ENCODE assay signal across 26 cellular contexts in the genomic region with DNA sequence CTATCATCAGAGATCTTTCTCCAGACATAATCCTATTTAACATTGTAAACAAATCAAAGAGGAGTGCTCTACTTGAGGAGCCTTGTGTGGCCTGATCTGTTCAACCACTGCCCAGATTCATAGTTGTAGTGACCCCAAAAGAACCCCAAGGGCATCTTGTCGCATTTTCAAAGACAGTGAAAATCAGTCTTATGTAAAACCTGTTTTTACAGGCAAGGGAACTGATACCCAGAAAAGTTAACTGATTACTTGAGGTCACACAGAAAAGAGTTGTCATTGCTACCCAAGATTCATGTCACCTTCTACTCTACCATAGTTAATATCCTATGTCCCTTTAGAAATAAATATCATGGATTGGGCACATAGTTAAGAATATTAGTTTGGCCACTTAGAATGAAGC. TPM values are rescaled to one million over a fixed set of nuclear protein-coding genes. Genes with fewer than 3 reads are reported as not detected.
"Had no signal": no experiment of that assay in that cellular context is flagged by ENCODE, and none has a peak within 500 bp of the region (broad histone marks: within the 10 kb centered on the region; RNA-seq: fewer than 3 reads in every experiment).

No MANE protein-coding gene starts in this region.

- H3K9me3 ChIP-seq: adrenal gland, breast epithelium, colonic mucosa had no signal

- ATAC-seq: activated CD4-positive, CD25-positive, alpha-beta regulatory T cell treated with anti-CD3 and anti-CD28 coated beads, Interleukin-2, amount 50 U/mL, for 24 hours; activated CD8-positive, alpha-beta T cell treated with anti-CD3 and anti-CD28 coated beads for 36 hours; PC-3 had no signal

- H3K4me1 ChIP-seq: adrenal gland, breast epithelium, colonic mucosa had no signal

- H3K36me3 ChIP-seq: adrenal gland, breast epithelium, colonic mucosa had no signal

- H3K27ac ChIP-seq: adrenal gland, breast epithelium, colonic mucosa had no signal

- H3K4me1 Mint-ChIP-seq: activated naive CD8-positive, alpha-beta T cell treated with anti-CD3 and anti-CD28 coated beads, Interleukin-2, amount 10 ng/mL, durations not matched to agents 7 days and 5 days had no signal

- DNase-seq: activated CD4-positive, alpha-beta T cell treated with anti-CD3 and anti-CD28 coated beads for 4 hours; activated CD8-positive, alpha-beta memory T cell treated with anti-CD3 and anti-CD28 coated beads, Interleukin-2, amount 50 U/mL, for 4 hours; activated CD8-positive, alpha-beta T cell treated with anti-CD3 and anti-CD28 coated beads for 36 hours; activated naive CD4-positive, alpha-beta T cell treated with anti-CD3 and anti-CD28 coated beads, Interleukin-2, amount 50 U/mL, for 16 hours; activated naive CD8-positive, alpha-beta T cell treated with anti-CD3 and anti-CD28 coated beads, Interleukin-2, amount 10 ng/mL, durations not matched to agents 7 days and 5 days; adrenal gland; anterior cingulate cortex; caudate nucleus; colonic mucosa; NCI-H1048; NCI-H146; NCI-H187 treated with DMSO at 0.1 percent for 48 hours; NCI-H2107; NCI-H2171 treated with DMSO at 0.1 percent for 48 hours; NCI-H226; NCI-H526; NCI-H774; NK-92 treated with Interleukin-12 subunit alpha and Interleukin-12 subunit beta, amount 100 ng/mL, for 24 hours; PC-3; SHP77 had no signal

- H3K4me3 Mint-ChIP-seq: activated CD8-positive, alpha-beta T cell treated with anti-CD3 and anti-CD28 coated beads for 36 hours; activated naive CD8-positive, alpha-beta T cell treated with anti-CD3 and anti-CD28 coated beads, Interleukin-2, amount 10 ng/mL, durations not matched to agents 7 days and 5 days; T-helper 1 cell treated with Interleukin-12 subunit alpha and Interleukin-12 subunit beta and Interleukin-4 antibody, amounts not matched to agents 30 μg/mL and 1 μg/mL, for 36 hours had no signal

- H3K27me3 Mint-ChIP-seq: activated CD8-positive, alpha-beta T cell treated with anti-CD3 and anti-CD28 coated beads for 36 hours; activated naive CD8-positive, alpha-beta T cell treated with anti-CD3 and anti-CD28 coated beads, Interleukin-2, amount 10 ng/mL, durations not matched to agents 7 days and 5 days had no signal

- FAIRE-seq: RCC 7860 had no signal

- H3K4me3 ChIP-seq: adrenal gland, breast epithelium, colonic mucosa had no signal

- H3K9me3 Mint-ChIP-seq: activated CD8-positive, alpha-beta T cell treated with anti-CD3 and anti-CD28 coated beads for 36 hours; activated naive CD8-positive, alpha-beta T cell treated with anti-CD3 and anti-CD28 coated beads, Interleukin-2, amount 10 ng/mL, durations not matched to agents 7 days and 5 days; T-helper 1 cell treated with Interleukin-12 subunit alpha and Interleukin-12 subunit beta and Interleukin-4 antibody, amounts not matched to agents 30 μg/mL and 1 μg/mL, for 36 hours had no signal

- H3K27me3 ChIP-seq: adrenal gland, breast epithelium, colonic mucosa had no signal

- H3K36me3 Mint-ChIP-seq: activated naive CD8-positive, alpha-beta T cell treated with anti-CD3 and anti-CD28 coated beads, Interleukin-2, amount 10 ng/mL, durations not matched to agents 7 days and 5 days had no signal

- H3K27ac Mint-ChIP-seq: activated CD8-positive, alpha-beta T cell treated with anti-CD3 and anti-CD28 coated beads for 36 hours; activated naive CD8-positive, alpha-beta T cell treated with anti-CD3 and anti-CD28 coated beads, Interleukin-2, amount 10 ng/mL, durations not matched to agents 7 days and 5 days; T-helper 1 cell treated with Interleukin-12 subunit alpha and Interleukin-12 subunit beta and Interleukin-4 antibody, amounts not matched to agents 30 μg/mL and 1 μg/mL, for 36 hours had no signal

RNA-seq across cellular contexts. Expression of gene ARPP21, which starts 40.5 kb away (rescaled TPM):
- total RNA-seq: activated CD8-positive, alpha-beta T cell treated with anti-CD3 and anti-CD28 coated beads for 36 hours; activated naive CD8-positive, alpha-beta T cell treated with anti-CD3 and anti-CD28 coated beads, Interleukin-2, amount 10 ng/mL, durations not matched to agents 7 days and 5 days; adrenal gland; NCI-H460; PC-3; SK-MEL-5 had no signal
